In the genomic region with DNA sequence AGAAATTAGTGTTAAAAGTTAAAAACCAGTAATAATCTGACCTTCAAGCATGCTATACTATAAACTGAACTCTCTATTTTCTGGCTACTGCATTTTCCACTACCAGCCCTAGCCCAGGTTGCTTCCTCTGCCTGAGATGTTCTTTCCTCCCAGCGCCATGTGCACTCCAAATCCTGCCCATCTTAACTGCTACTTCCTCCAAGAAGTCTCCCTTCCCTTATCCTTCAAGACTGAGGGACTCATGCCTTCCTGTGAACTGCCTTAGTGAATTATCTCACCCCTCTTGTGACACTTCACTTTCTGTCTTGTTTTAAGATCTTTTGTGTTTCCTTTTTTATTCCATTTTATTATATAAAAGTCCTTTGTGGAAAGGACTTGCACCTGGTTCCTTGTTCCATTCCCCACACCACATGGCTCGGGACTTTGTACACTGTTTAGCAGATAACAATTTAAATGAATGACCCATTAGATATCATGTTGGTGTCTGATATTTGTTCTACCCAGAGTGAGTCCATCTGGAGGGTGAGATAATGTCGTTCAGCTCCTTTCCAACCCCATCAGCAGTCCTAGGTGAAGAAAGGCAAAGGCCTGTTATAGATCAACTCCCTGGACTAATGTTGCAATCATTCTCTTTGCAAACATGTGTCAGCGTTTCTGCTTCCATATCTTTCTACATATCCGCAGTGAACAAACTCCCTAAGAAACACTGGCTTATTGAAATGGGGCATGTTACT, we compare ENCODE assay signal across 1 cellular context.
TF ChIP-seq lines count a peak whose summit lies in the region.

No MANE protein-coding gene starts in this region.

TF ChIP-seq in K562, 482 proteins besides CTCF, POLR2A, EP300 and RAD21 (continued from another document and continues in another):
- TF ChIP-seq TCFL5 (CRISPR knock-in tag; conservative IDR thresholded peaks at IDR 0.05): no peak
- TF ChIP-seq DACH1 (IDR thresholded peaks at IDR 0.05; ENCODE audit: partially characterized antibody): peak; percentile 90
- peak; percentile 95 for TF ChIP-seq CCNT2 (IDR thresholded peaks at IDR 0.05; ENCODE audit: borderline replicate concordance, extremely low read depth, insufficient read length, low read depth, low read length)
- peak; percentile 97 for TF ChIP-seq TCF3 (CRISPR knock-in tag; IDR thresholded peaks at IDR 0.05)
- no peak for TF ChIP-seq OTX1 (CRISPR knock-in tag; IDR thresholded peaks at IDR 0.05)
- TF ChIP-seq ZNF707 (CRISPR knock-in tag; conservative IDR thresholded peaks at IDR 0.05): peak; percentile 80
- TF ChIP-seq DPF2 (IDR thresholded peaks at IDR 0.05): peak; percentile 99
- no peak for TF ChIP-seq DDX20 (tag; IDR thresholded peaks at IDR 0.05; ENCODE audit: low read depth)
- no peak for TF ChIP-seq SAFB2 (IDR thresholded peaks at IDR 0.05; ENCODE audit: borderline replicate concordance, low read depth, low read length, severe bottlenecking)
- TF ChIP-seq BMI1 (IDR thresholded peaks at IDR 0.05; ENCODE audit: low read length): no peak
- TF ChIP-seq SIRT6 (IDR thresholded peaks at IDR 0.05; ENCODE audit: low read depth, low read length): no peak
- peak; percentile 90 for TF ChIP-seq MYNN (IDR thresholded peaks at IDR 0.05)
- TF ChIP-seq MYNN (CRISPR knock-in tag; IDR thresholded peaks at IDR 0.05): no peak
- peak; percentile 37; the same call in 1 of the 2 replicates for TF ChIP-seq RAD51 (IDR thresholded peaks at IDR 0.05; ENCODE audit: borderline replicate concordance, low read depth)
- peak; percentile 93 for TF ChIP-seq ZNF644 (tag; IDR thresholded peaks at IDR 0.05; ENCODE audit: low read depth)
- TF ChIP-seq CBX1 (IDR thresholded peaks at IDR 0.05; ENCODE audit: low read depth): no peak
- TF ChIP-seq ZNF174 (CRISPR knock-in tag; IDR thresholded peaks at IDR 0.05): no peak
- peak; percentile 85 for TF ChIP-seq GATAD2A (IDR thresholded peaks at IDR 0.05)
- no peak for TF ChIP-seq ZBED1 (IDR thresholded peaks at IDR 0.05)
- TF ChIP-seq NRF1 (conservative IDR thresholded peaks at IDR 0.05 in 1 of 2, IDR thresholded peaks at IDR 0.05 in 1 of 2): no peak
- TF ChIP-seq LCOR (CRISPR knock-in tag; IDR thresholded peaks at IDR 0.05): peak; percentile 34; the same call in 1 of the 2 replicates
- TF ChIP-seq ZNF318 (IDR thresholded peaks at IDR 0.05; ENCODE audit: borderline replicate concordance in 1 of 2, low read depth in 1 of 2): 0 out of 4 replicates have a peak, but pooled peaks of 1 of the 2 experiments have one; percentile 64
- TF ChIP-seq NFIC (IDR thresholded peaks at IDR 0.05): peak; percentile 93
- no peak for TF ChIP-seq FOXP1 (CRISPR knock-in tag; IDR thresholded peaks at IDR 0.05)
- TF ChIP-seq CBX5 (IDR thresholded peaks at IDR 0.05; ENCODE audit: borderline replicate concordance, low read depth): no peak
- TF ChIP-seq MEIS2 (IDR thresholded peaks at IDR 0.05; ENCODE audit: partially characterized antibody): peak; percentile 98
- no peak for TF ChIP-seq MLLT1 (IDR thresholded peaks at IDR 0.05)
- TF ChIP-seq, protein P1, sequence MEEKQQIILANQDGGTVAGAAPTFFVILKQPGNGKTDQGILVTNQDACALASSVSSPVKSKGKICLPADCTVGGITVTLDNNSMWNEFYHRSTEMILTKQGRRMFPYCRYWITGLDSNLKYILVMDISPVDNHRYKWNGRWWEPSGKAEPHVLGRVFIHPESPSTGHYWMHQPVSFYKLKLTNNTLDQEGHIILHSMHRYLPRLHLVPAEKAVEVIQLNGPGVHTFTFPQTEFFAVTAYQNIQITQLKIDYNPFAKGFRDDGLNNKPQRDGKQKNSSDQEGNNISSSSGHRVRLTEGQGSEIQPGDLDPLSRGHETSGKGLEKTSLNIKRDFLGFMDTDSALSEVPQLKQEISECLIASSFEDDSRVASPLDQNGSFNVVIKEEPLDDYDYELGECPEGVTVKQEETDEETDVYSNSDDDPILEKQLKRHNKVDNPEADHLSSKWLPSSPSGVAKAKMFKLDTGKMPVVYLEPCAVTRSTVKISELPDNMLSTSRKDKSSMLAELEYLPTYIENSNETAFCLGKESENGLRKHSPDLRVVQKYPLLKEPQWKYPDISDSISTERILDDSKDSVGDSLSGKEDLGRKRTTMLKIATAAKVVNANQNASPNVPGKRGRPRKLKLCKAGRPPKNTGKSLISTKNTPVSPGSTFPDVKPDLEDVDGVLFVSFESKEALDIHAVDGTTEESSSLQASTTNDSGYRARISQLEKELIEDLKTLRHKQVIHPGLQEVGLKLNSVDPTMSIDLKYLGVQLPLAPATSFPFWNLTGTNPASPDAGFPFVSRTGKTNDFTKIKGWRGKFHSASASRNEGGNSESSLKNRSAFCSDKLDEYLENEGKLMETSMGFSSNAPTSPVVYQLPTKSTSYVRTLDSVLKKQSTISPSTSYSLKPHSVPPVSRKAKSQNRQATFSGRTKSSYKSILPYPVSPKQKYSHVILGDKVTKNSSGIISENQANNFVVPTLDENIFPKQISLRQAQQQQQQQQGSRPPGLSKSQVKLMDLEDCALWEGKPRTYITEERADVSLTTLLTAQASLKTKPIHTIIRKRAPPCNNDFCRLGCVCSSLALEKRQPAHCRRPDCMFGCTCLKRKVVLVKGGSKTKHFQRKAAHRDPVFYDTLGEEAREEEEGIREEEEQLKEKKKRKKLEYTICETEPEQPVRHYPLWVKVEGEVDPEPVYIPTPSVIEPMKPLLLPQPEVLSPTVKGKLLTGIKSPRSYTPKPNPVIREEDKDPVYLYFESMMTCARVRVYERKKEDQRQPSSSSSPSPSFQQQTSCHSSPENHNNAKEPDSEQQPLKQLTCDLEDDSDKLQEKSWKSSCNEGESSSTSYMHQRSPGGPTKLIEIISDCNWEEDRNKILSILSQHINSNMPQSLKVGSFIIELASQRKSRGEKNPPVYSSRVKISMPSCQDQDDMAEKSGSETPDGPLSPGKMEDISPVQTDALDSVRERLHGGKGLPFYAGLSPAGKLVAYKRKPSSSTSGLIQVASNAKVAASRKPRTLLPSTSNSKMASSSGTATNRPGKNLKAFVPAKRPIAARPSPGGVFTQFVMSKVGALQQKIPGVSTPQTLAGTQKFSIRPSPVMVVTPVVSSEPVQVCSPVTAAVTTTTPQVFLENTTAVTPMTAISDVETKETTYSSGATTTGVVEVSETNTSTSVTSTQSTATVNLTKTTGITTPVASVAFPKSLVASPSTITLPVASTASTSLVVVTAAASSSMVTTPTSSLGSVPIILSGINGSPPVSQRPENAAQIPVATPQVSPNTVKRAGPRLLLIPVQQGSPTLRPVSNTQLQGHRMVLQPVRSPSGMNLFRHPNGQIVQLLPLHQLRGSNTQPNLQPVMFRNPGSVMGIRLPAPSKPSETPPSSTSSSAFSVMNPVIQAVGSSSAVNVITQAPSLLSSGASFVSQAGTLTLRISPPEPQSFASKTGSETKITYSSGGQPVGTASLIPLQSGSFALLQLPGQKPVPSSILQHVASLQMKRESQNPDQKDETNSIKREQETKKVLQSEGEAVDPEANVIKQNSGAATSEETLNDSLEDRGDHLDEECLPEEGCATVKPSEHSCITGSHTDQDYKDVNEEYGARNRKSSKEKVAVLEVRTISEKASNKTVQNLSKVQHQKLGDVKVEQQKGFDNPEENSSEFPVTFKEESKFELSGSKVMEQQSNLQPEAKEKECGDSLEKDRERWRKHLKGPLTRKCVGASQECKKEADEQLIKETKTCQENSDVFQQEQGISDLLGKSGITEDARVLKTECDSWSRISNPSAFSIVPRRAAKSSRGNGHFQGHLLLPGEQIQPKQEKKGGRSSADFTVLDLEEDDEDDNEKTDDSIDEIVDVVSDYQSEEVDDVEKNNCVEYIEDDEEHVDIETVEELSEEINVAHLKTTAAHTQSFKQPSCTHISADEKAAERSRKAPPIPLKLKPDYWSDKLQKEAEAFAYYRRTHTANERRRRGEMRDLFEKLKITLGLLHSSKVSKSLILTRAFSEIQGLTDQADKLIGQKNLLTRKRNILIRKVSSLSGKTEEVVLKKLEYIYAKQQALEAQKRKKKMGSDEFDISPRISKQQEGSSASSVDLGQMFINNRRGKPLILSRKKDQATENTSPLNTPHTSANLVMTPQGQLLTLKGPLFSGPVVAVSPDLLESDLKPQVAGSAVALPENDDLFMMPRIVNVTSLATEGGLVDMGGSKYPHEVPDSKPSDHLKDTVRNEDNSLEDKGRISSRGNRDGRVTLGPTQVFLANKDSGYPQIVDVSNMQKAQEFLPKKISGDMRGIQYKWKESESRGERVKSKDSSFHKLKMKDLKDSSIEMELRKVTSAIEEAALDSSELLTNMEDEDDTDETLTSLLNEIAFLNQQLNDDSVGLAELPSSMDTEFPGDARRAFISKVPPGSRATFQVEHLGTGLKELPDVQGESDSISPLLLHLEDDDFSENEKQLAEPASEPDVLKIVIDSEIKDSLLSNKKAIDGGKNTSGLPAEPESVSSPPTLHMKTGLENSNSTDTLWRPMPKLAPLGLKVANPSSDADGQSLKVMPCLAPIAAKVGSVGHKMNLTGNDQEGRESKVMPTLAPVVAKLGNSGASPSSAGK (IDR thresholded peaks at IDR 0.05): peak; percentile 39
- peak; percentile 87 for TF ChIP-seq FOSL1 (tag; conservative IDR thresholded peaks at IDR 0.05)
- no peak for TF ChIP-seq THAP7 (CRISPR knock-in tag; IDR thresholded peaks at IDR 0.05)
- TF ChIP-seq CTBP1 (IDR thresholded peaks at IDR 0.05; ENCODE audit: borderline replicate concordance): peak; percentile 62
- peak; percentile 81 for TF ChIP-seq RNF2 (IDR thresholded peaks at IDR 0.05)
- TF ChIP-seq TCF7L2 (IDR thresholded peaks at IDR 0.05; ENCODE audit: low read depth, low read length): no peak
- TF ChIP-seq PHF8 (IDR thresholded peaks at IDR 0.05; ENCODE audit: borderline replicate concordance, low read length): no peak
- peak; percentile 56 for TF ChIP-seq ETV1 (tag; conservative IDR thresholded peaks at IDR 0.05; ENCODE audit: low read depth)
- peak; percentile 26; the same call in 1 of the 2 replicates for TF ChIP-seq HLTF (IDR thresholded peaks at IDR 0.05)
- no peak for TF ChIP-seq BRD4 (IDR thresholded peaks at IDR 0.05)
- TF ChIP-seq SREBF1 (IDR thresholded peaks at IDR 0.05; ENCODE audit: borderline replicate concordance, low read depth, low read length): no peak
- TF ChIP-seq GTF2E2 (tag; IDR thresholded peaks at IDR 0.05): peak; percentile 41; the same call in 1 of the 2 replicates
- peak; percentile 97 for TF ChIP-seq NCOR1 (IDR thresholded peaks at IDR 0.05)
